ENCODE assay signal across 8 cellular contexts in genomic region chr17:43389022-43389947, GRCh38. TPM values are rescaled to one million over a fixed set of nuclear protein-coding genes. Genes with fewer than 3 reads are reported as not detected.
DNase-seq lines count a peak whose midpoint lies in the region; ATAC-seq lines count a peak whose summit lies in the region.

No MANE protein-coding gene starts in this region.

- ATAC-seq in HG03196 (IDR thresholded peaks at IDR 0.05; ENCODE audit: unreplicated experiment) (peak; percentile 39), left lobe of liver (peak; percentile 65)

- H3K27ac ChIP-seq in cingulate gyrus (ENCODE audit: low read depth, low read length), result peak overlapping the region; percentile 99

- DNase-seq in GF-D8 (lab: John Stamatoyannopoulos, UW) (peak; percentile 54), NCI-H524 (lab: John Stamatoyannopoulos, UW) (peak; percentile 58 to 81), left lobe of liver (ENCODE audit: low spot score) (peak; percentile 80), GM19240 (ENCODE audit: insufficient read length, low spot score) (no peak)
- DNase-seq in activated CD4-positive, alpha-beta T cell treated with anti-CD3 and anti-CD28 coated beads for 48 hours, result peak; percentile 89
- DNase-seq in stimulated activated CD4-positive, alpha-beta T cell treated with anti-CD3 and anti-CD28 coated beads, Interleukin-2, amount 100 ng/mL, for 4 hours (ENCODE audit: low read depth), result peak; percentile 68

RNA-seq across cellular contexts. Expression of gene ARL4D, which starts 9.5 kb away (rescaled TPM):
- 15.4 TPM for total RNA-seq in left lobe of liver
